In the genomic region with DNA sequence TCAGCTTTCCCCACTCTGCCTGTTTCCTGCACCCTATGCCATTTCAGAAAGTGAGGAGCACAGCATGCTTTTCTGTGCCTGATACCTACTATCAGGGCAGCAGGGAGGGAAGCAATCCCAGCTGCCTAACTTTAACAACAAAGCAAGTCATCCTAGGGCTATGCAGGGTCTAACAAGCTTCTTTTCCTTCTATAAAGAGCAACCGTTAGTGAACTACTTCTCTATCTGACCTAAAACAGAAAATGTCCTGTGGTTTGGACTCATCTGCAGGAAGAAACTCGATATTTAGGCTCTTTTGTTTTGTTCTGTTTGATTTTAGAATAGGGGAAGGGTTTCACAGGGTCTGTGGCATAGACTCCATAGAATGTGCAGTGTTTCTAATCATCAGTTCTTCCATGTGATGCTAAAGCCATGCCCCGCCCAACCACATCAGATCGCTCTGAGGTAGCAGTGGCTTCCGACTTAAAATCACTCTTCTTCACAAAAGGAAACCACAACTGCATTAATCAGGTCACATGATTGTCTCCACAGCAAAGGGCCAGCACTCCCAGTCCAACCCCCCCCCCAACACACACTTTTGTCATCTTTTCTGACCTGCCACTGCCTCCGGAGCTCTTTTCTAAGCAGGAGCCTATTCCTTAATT, we compare ENCODE assay signal across 14 cellular contexts.
DNase-seq lines count a peak whose midpoint lies in the region; ATAC-seq, FAIRE-seq and TF ChIP-seq lines count a peak whose summit lies in the region.
"Had no signal": no experiment of that assay in that cellular context is flagged by ENCODE, and none has a peak within 500 bp of the region (broad histone marks: within the 10 kb centered on the region; RNA-seq: fewer than 3 reads in every experiment).

No MANE protein-coding gene starts in this region.

- H3K27me3 Mint-ChIP-seq in astrocyte (ENCODE audit: low read depth, unreplicated experiment), result peaks cover 7% of the 10 kb centered on the region

- no peak overlapping the region for H3K9ac ChIP-seq in astrocyte (ENCODE audit: low read length)
- no peak overlapping the region for H3K9ac ChIP-seq in Karpas-422 (ENCODE audit: low read length)
- H3K9ac ChIP-seq: GM23248 had no signal

- TF ChIP-seq CTCF in astrocyte (IDR thresholded peaks at IDR 0.05; ENCODE audit: insufficient read depth, low read depth, low read length), result no peak
- no peak for TF ChIP-seq CTCF in WERI-Rb-1 (IDR thresholded peaks at IDR 0.05; ENCODE audit: low read depth, low read length)

- H3K36me3 ChIP-seq in astrocyte (ENCODE audit: insufficient read depth, low read length) (no peaks in the 10 kb centered on the region), Karpas-422 (ENCODE audit: insufficient read depth, low read length) (no peaks in the 10 kb centered on the region), WERI-Rb-1 (peaks cover 26% of the 10 kb centered on the region)
- H3K36me3 ChIP-seq: suprapubic skin had no signal

- H3K79me2 ChIP-seq in astrocyte (ENCODE audit: insufficient read depth, low read length) (no peaks in the 10 kb centered on the region), Karpas-422 (ENCODE audit: low read length) (no peaks in the 10 kb centered on the region)

- H3K4me1 ChIP-seq in astrocyte (ENCODE audit: insufficient read depth, low read length) (no peaks in the 10 kb centered on the region), Karpas-422 (ENCODE audit: low read length) (no peaks in the 10 kb centered on the region)
- H3K4me1 ChIP-seq: body of pancreas, suprapubic skin had no signal

- H4K20me1 ChIP-seq in astrocyte (ENCODE audit: insufficient read depth, low read length) (no peaks in the 10 kb centered on the region), Karpas-422 (ENCODE audit: insufficient read depth, low read depth, low read length) (no peaks in the 10 kb centered on the region)

- no peak overlapping the region for H3K4me3 ChIP-seq in astrocyte (ENCODE audit: insufficient read depth, low read depth, low read length)
- no peak overlapping the region for H3K4me3 ChIP-seq in Karpas-422 (ENCODE audit: low read length)
- H3K4me3 ChIP-seq in WERI-Rb-1 (ENCODE audit: low read depth, low read length), result no peak overlapping the region
- H3K4me3 ChIP-seq: body of pancreas, GM23248, suprapubic skin had no signal

- H3K27me3 ChIP-seq in astrocyte (ENCODE audit: insufficient read depth, low read length) (no peaks in the 10 kb centered on the region), Karpas-422 (ENCODE audit: low read length) (no peaks in the 10 kb centered on the region), WERI-Rb-1 (ENCODE audit: insufficient read depth, low read depth, severe bottlenecking) (no peaks in the 10 kb centered on the region)
- H3K27me3 ChIP-seq: body of pancreas, suprapubic skin had no signal

- DNase-seq in GDM1 (lab: John Stamatoyannopoulos, UW), result peak; percentile 14
- DNase-seq in astrocyte (ENCODE audit: low read depth), result peak; percentile 27
- no peak for DNase-seq in Karpas-422
- no peak for DNase-seq in HuH-7 (ENCODE audit: low spot score)
- DNase-seq in NCI-H1930 (lab: John Stamatoyannopoulos, UW), result no peak
- DNase-seq in WERI-Rb-1, result no peak
- DNase-seq: body of pancreas, GM23248, NCI-H1105 treated with DMSO at 0.1 percent for 48 hours had no signal

- H3K4me1 Mint-ChIP-seq in astrocyte (ENCODE audit: low read depth, unreplicated experiment), result peaks cover 8% of the 10 kb centered on the region

- no peak overlapping the region for H3K27ac ChIP-seq in astrocyte (ENCODE audit: low read depth, low read length)
- no peak overlapping the region for H3K27ac ChIP-seq in Karpas-422 (ENCODE audit: low read length)
- no peak overlapping the region for H3K27ac ChIP-seq in WERI-Rb-1
- H3K27ac ChIP-seq: body of pancreas, C4-2B, GM23248, suprapubic skin had no signal

- no peaks in the 10 kb centered on the region for H3K36me3 Mint-ChIP-seq in astrocyte (ENCODE audit: low read depth, unreplicated experiment)

- H3K27ac Mint-ChIP-seq in astrocyte (ENCODE audit: unreplicated experiment), result no peak overlapping the region

- H3K9me2 ChIP-seq in Karpas-422 (replicated peaks; ENCODE audit: insufficient read depth, low read length), result no peaks in the 10 kb centered on the region

- peaks cover 5% of the 10 kb centered on the region for H3K9me3 Mint-ChIP-seq in astrocyte (ENCODE audit: unreplicated experiment)

- FAIRE-seq in astrocyte (lab: Jason Lieb, UNC), result no peak
- FAIRE-seq: endothelial cell of umbilical vein had no signal

- H3K9me3 ChIP-seq in astrocyte (ENCODE audit: insufficient read depth, low read depth, low read length) (no peaks in the 10 kb centered on the region), Karpas-422 (ENCODE audit: low read length) (no peaks in the 10 kb centered on the region), WERI-Rb-1 (ENCODE audit: severe bottlenecking) (no peaks in the 10 kb centered on the region)
- H3K9me3 ChIP-seq: body of pancreas, suprapubic skin had no signal

- ATAC-seq in GM19397 (IDR thresholded peaks at IDR 0.05; ENCODE audit: unreplicated experiment) (peak; percentile 65), HG03565 (IDR thresholded peaks at IDR 0.05; ENCODE audit: unreplicated experiment) (peak; percentile 82)
- ATAC-seq: body of pancreas had no signal

- H3K4me2 ChIP-seq in astrocyte (ENCODE audit: low read length), result no peak overlapping the region
- H3K4me2 ChIP-seq in Karpas-422 (ENCODE audit: low read depth, low read length, poor library complexity, severe bottlenecking), result no peak overlapping the region

- H3K4me3 Mint-ChIP-seq in astrocyte (ENCODE audit: unreplicated experiment), result no peak overlapping the region

- H2AFZ ChIP-seq in astrocyte (ENCODE audit: low read depth, low read length), result no peak overlapping the region
- no peak overlapping the region for H2AFZ ChIP-seq in Karpas-422 (ENCODE audit: low read length)
- H2AFZ ChIP-seq: GM23248 had no signal

Comparison
In these comparisons a context has a peak if more than half of its experiments do, and no peak if none do; other contexts are left out.
1. DNase-seq: peak in GDM1 (single experiment) and astrocyte (single experiment); none in Karpas-422 (single experiment), HuH-7 (single experiment), NCI-H1930 (0 of 2) and WERI-Rb-1 (single experiment).